Comparison of ENCODE assay signal across 2 cellular contexts in genomic region chr9:14421291-14421690, GRCh38.
A peak's percentile ranks its signal among the peaks of the same experiment; 100 is the strongest.
TF ChIP-seq lines count a peak whose summit lies in the region.

No MANE protein-coding gene starts in this region.

TF ChIP-seq in SK-N-SH treated with all-trans-retinoic acid at 6 μM for 48 hours, 23 proteins besides CTCF, POLR2A, EP300 and RAD21 (continued from another document):
- peak; percentile 84 for TF ChIP-seq CREB5 (CRISPR knock-in tag; IDR thresholded peaks at IDR 0.05; ENCODE audit: low read depth)
- TF ChIP-seq ESRRG (CRISPR knock-in tag; IDR thresholded peaks at IDR 0.05), result peak; percentile 71; the same call in 1 of the 2 replicates
- TF ChIP-seq CSRNP3 (CRISPR knock-in tag; IDR thresholded peaks at IDR 0.05), result peak; percentile 82
- no peak for TF ChIP-seq TOX (CRISPR knock-in tag; IDR thresholded peaks at IDR 0.05; ENCODE audit: borderline replicate concordance)
- no peak for TF ChIP-seq ZNF70 (CRISPR knock-in tag; IDR thresholded peaks at IDR 0.05)
- 0 out of 2 replicates have a peak, but pooled peaks have one; percentile 40 for TF ChIP-seq GLIS3 (CRISPR knock-in tag; IDR thresholded peaks at IDR 0.05)
- TF ChIP-seq RARB (CRISPR knock-in tag; IDR thresholded peaks at IDR 0.05), result no peak
- TF ChIP-seq ARNTL (CRISPR knock-in tag; IDR thresholded peaks at IDR 0.05; ENCODE audit: borderline replicate concordance, low read depth), result no peak
- TF ChIP-seq TCF4 (CRISPR knock-in tag; IDR thresholded peaks at IDR 0.05; ENCODE audit: borderline replicate concordance), result peak; percentile 60; the same call in 1 of the 2 replicates
- peak; percentile 81; the same call in 1 of the 2 replicates for TF ChIP-seq TSHZ2 (CRISPR knock-in tag; IDR thresholded peaks at IDR 0.05)
- TF ChIP-seq PATZ1 (CRISPR knock-in tag; IDR thresholded peaks at IDR 0.05; ENCODE audit: borderline replicate concordance), result peak; percentile 75; the same call in 1 of the 2 replicates
- no peak for TF ChIP-seq CSDC2 (CRISPR knock-in tag; IDR thresholded peaks at IDR 0.05)
TF ChIP-seq in SK-N-SH treated with all-trans-retinoic acid at 6 μM for 48 hours: peak in this region for 9.

TF ChIP-seq in SK-N-SH, 30 proteins besides CTCF, POLR2A, EP300 and RAD21:
- TF ChIP-seq ZBTB33 (IDR thresholded peaks at IDR 0.05; ENCODE audit: borderline replicate concordance, low read depth), result no peak
- TF ChIP-seq YY1 (IDR thresholded peaks at IDR 0.05; ENCODE audit: low read depth), result no peak
- TF ChIP-seq MEF2A (IDR thresholded peaks at IDR 0.05; ENCODE audit: borderline replicate concordance, low read depth), result no peak
- TF ChIP-seq CHD2 (IDR thresholded peaks at IDR 0.05; ENCODE audit: low read length, partially characterized antibody), result no peak
- no peak for TF ChIP-seq FOXM1 (IDR thresholded peaks at IDR 0.05; ENCODE audit: low read depth)
- no peak for TF ChIP-seq REST (IDR thresholded peaks at IDR 0.05; ENCODE audit: low read depth, low read length)
